ENCODE assay signal across 1 cellular context in the genomic region with DNA sequence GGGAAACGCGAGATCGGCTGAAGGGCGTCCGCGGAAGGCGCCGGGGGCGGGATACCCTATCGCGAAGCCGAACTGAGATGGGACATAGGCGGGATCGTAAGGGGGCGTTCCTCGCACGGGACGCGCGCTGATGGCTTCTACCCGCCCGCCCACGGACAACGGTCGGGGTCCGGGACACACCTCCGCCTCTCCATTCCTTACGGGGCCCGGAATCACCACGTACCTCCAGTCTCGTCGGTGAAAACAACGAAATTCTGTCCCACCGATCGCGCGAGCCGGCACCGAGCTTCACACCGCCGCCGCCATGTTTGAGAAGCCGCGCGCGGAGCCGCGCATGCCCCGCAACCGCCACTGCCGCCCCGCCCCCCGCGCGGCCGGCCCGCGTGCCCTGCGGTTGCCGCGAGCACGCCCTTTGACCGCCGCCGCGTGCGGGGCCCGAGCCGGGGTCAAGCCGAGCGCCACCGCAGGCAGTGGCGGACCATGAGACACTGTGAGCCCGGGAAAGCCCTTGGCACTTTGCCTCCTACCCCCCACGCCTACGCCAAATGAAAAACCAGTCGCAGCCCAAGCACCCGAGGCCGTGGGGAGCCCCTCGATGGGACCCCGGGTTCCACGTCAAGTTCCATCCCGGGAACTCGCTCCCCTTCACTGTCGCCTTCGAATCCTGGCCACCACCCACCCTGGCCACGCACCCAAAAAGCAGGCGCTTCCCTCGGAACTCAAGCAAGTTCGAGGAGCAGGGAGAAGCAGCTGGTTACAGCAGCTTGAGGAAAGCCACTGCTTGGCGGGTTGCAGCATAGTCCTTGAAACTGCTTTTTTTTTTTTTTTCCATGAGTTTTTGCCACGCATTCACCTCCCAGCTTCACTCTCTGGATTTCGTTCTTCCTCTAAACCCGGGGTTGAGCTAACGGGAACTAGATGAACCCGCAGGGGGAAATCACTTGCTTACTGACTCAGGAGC.
TF ChIP-seq lines count a peak whose summit lies in the region.

SCML2 (minus strand) TSS at position 320 of the 961 bp plus-strand sequence. CDS start 20,617 bp downstream, outside the sequence.

TF ChIP-seq in K562, 482 proteins besides CTCF, POLR2A, EP300 and RAD21 (continued from another document and continues in another):
- TF ChIP-seq NCOA1 (IDR thresholded peaks at IDR 0.05; ENCODE audit: low read depth) (no peak), HMBOX1 (IDR thresholded peaks at IDR 0.05) (no peak), TAF15 (IDR thresholded peaks at IDR 0.05; ENCODE audit: low read depth, low read length) (no peak), IRF1 (CRISPR knock-in tag; IDR thresholded peaks at IDR 0.05; ENCODE audit: borderline replicate concordance) (no peak), ZNF384 (IDR thresholded peaks at IDR 0.05; ENCODE audit: low read depth, low read length) (no peak), ELF4 (CRISPR knock-in tag; IDR thresholded peaks at IDR 0.05) (no peak), ZNF212 (CRISPR knock-in tag; IDR thresholded peaks at IDR 0.05) (no peak), CBFA2T2 (conservative IDR thresholded peaks at IDR 0.05) (no peak), THAP12 (CRISPR knock-in tag; IDR thresholded peaks at IDR 0.05) (no peak), HIVEP1 (CRISPR knock-in tag; IDR thresholded peaks at IDR 0.05) (no peak), BACH1 (tag; IDR thresholded peaks at IDR 0.05) (no peak), MED1 (CRISPR knock-in tag; IDR thresholded peaks at IDR 0.05; ENCODE audit: borderline replicate concordance) (no peak), KLF16 (IDR thresholded peaks at IDR 0.05) (no peak), BRCA1 (IDR thresholded peaks at IDR 0.05) (no peak), BRCA1 (CRISPR knock-in tag; IDR thresholded peaks at IDR 0.05) (no peak), NONO (IDR thresholded peaks at IDR 0.05; ENCODE audit: low read depth in 2 of 2, low read length in 1 of 2) (peak in 1 of 2 experiments; percentile 78; a peak in 2 of 4 replicates), MTA3 (IDR thresholded peaks at IDR 0.05; ENCODE audit: borderline replicate concordance) (no peak; the same call in 1 of the 2 replicates), SAP30 (IDR thresholded peaks at IDR 0.05; ENCODE audit: borderline replicate concordance, insufficient read depth, low read depth, low read length, poor library complexity, severe bottlenecking) (no peak), GTF2A2 (tag; IDR thresholded peaks at IDR 0.05) (no peak), PHB (CRISPR knock-in tag; IDR thresholded peaks at IDR 0.05) (no peak), ZNF57 (CRISPR knock-in tag; IDR thresholded peaks at IDR 0.05) (no peak), ZNF143 (CRISPR knock-in tag; IDR thresholded peaks at IDR 0.05) (no peak), FUS (optimal IDR thresholded peaks at IDR 0.05; ENCODE audit: low read depth, low read length) (no peak), UBTF (IDR thresholded peaks at IDR 0.05; ENCODE audit: borderline replicate concordance in 1 of 2, low read depth in 2 of 2, low read length in 2 of 2) (no peak), NCOR1 (IDR thresholded peaks at IDR 0.05) (no peak), PHB2 (IDR thresholded peaks at IDR 0.05; ENCODE audit: low read depth) (no peak), ZNF24 (IDR thresholded peaks at IDR 0.05) (no peak), NR2C1 (IDR thresholded peaks at IDR 0.05) (peak; percentile 88), NR2C1 (tag; IDR thresholded peaks at IDR 0.05) (peak; percentile 76), KAT8 (IDR thresholded peaks at IDR 0.05; ENCODE audit: low read depth) (no peak)
- TF ChIP-seq, protein P1, sequence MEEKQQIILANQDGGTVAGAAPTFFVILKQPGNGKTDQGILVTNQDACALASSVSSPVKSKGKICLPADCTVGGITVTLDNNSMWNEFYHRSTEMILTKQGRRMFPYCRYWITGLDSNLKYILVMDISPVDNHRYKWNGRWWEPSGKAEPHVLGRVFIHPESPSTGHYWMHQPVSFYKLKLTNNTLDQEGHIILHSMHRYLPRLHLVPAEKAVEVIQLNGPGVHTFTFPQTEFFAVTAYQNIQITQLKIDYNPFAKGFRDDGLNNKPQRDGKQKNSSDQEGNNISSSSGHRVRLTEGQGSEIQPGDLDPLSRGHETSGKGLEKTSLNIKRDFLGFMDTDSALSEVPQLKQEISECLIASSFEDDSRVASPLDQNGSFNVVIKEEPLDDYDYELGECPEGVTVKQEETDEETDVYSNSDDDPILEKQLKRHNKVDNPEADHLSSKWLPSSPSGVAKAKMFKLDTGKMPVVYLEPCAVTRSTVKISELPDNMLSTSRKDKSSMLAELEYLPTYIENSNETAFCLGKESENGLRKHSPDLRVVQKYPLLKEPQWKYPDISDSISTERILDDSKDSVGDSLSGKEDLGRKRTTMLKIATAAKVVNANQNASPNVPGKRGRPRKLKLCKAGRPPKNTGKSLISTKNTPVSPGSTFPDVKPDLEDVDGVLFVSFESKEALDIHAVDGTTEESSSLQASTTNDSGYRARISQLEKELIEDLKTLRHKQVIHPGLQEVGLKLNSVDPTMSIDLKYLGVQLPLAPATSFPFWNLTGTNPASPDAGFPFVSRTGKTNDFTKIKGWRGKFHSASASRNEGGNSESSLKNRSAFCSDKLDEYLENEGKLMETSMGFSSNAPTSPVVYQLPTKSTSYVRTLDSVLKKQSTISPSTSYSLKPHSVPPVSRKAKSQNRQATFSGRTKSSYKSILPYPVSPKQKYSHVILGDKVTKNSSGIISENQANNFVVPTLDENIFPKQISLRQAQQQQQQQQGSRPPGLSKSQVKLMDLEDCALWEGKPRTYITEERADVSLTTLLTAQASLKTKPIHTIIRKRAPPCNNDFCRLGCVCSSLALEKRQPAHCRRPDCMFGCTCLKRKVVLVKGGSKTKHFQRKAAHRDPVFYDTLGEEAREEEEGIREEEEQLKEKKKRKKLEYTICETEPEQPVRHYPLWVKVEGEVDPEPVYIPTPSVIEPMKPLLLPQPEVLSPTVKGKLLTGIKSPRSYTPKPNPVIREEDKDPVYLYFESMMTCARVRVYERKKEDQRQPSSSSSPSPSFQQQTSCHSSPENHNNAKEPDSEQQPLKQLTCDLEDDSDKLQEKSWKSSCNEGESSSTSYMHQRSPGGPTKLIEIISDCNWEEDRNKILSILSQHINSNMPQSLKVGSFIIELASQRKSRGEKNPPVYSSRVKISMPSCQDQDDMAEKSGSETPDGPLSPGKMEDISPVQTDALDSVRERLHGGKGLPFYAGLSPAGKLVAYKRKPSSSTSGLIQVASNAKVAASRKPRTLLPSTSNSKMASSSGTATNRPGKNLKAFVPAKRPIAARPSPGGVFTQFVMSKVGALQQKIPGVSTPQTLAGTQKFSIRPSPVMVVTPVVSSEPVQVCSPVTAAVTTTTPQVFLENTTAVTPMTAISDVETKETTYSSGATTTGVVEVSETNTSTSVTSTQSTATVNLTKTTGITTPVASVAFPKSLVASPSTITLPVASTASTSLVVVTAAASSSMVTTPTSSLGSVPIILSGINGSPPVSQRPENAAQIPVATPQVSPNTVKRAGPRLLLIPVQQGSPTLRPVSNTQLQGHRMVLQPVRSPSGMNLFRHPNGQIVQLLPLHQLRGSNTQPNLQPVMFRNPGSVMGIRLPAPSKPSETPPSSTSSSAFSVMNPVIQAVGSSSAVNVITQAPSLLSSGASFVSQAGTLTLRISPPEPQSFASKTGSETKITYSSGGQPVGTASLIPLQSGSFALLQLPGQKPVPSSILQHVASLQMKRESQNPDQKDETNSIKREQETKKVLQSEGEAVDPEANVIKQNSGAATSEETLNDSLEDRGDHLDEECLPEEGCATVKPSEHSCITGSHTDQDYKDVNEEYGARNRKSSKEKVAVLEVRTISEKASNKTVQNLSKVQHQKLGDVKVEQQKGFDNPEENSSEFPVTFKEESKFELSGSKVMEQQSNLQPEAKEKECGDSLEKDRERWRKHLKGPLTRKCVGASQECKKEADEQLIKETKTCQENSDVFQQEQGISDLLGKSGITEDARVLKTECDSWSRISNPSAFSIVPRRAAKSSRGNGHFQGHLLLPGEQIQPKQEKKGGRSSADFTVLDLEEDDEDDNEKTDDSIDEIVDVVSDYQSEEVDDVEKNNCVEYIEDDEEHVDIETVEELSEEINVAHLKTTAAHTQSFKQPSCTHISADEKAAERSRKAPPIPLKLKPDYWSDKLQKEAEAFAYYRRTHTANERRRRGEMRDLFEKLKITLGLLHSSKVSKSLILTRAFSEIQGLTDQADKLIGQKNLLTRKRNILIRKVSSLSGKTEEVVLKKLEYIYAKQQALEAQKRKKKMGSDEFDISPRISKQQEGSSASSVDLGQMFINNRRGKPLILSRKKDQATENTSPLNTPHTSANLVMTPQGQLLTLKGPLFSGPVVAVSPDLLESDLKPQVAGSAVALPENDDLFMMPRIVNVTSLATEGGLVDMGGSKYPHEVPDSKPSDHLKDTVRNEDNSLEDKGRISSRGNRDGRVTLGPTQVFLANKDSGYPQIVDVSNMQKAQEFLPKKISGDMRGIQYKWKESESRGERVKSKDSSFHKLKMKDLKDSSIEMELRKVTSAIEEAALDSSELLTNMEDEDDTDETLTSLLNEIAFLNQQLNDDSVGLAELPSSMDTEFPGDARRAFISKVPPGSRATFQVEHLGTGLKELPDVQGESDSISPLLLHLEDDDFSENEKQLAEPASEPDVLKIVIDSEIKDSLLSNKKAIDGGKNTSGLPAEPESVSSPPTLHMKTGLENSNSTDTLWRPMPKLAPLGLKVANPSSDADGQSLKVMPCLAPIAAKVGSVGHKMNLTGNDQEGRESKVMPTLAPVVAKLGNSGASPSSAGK (IDR thresholded peaks at IDR 0.05): peak; percentile 96
- TF ChIP-seq, protein P2, sequence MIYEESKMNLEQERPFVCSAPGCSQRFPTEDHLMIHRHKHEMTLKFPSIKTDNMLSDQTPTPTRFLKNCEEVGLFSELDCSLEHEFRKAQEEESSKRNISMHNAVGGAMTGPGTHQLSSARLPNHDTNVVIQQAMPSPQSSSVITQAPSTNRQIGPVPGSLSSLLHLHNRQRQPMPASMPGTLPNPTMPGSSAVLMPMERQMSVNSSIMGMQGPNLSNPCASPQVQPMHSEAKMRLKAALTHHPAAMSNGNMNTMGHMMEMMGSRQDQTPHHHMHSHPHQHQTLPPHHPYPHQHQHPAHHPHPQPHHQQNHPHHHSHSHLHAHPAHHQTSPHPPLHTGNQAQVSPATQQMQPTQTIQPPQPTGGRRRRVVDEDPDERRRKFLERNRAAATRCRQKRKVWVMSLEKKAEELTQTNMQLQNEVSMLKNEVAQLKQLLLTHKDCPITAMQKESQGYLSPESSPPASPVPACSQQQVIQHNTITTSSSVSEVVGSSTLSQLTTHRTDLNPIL (CRISPR knock-in tag; IDR thresholded peaks at IDR 0.05): no peak
- TF ChIP-seq, protein P3, sequence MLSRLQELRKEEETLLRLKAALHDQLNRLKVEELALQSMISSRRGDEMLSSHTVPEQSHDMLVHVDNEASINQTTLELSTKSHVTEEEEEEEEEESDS (CRISPR knock-in tag; IDR thresholded peaks at IDR 0.05): no peak
- TF ChIP-seq, protein P4, sequence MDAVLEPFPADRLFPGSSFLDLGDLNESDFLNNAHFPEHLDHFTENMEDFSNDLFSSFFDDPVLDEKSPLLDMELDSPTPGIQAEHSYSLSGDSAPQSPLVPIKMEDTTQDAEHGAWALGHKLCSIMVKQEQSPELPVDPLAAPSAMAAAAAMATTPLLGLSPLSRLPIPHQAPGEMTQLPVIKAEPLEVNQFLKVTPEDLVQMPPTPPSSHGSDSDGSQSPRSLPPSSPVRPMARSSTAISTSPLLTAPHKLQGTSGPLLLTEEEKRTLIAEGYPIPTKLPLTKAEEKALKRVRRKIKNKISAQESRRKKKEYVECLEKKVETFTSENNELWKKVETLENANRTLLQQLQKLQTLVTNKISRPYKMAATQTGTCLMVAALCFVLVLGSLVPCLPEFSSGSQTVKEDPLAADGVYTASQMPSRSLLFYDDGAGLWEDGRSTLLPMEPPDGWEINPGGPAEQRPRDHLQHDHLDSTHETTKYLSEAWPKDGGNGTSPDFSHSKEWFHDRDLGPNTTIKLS (IDR thresholded peaks at IDR 0.05; ENCODE audit: borderline replicate concordance, low read depth): peak; percentile 81
